33 cellular contexts compared by ENCODE assay signal in the genomic region with DNA sequence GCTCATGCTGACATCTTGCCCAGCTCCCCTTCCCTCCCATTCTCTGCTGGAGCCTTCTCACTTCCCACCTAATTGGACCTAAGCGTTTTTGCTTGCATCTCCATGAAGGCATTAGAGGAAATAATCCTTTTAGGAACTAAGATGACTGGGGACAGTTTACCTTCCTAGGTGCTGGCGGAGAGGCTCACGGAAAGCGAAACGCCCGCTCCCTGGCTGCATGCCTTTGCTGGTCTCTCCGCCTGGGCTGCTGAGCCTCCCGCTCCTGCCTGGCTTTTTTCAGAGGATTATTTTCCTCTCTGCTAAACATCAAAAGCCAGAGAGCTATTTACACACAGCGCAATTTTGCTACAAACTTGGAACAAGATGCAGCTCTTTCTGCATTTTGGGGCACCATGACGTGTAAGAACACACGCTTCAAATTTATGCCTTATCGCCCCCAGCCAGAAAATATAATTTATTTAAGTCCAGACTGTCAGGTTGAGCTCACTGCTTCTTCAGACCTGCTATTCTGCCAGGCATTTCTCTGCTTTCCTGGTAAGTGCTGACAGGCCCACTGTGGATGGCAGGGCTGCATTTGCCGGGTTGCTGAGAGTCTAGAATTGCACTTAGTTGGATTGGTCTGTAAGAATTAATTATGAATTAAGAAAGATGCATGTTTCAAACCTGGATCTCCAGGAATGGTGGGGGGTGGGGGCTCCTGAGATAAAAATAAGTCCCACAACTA.
"Had no signal": no experiment of that assay in that cellular context is flagged by ENCODE, and none has a peak within 500 bp of the region (broad histone marks: within the 10 kb centered on the region; RNA-seq: fewer than 3 reads in every experiment).

No MANE protein-coding gene starts in this region.

- H3K9ac ChIP-seq: parathyroid adenoma had no signal

- H3K79me2 ChIP-seq: parathyroid adenoma had no signal

- H2AFZ ChIP-seq: parathyroid adenoma had no signal

- H3K27me3 ChIP-seq: adrenal gland, ascending aorta, uterus had no signal

- DNase-seq: activated CD4-positive, alpha-beta T cell treated with anti-CD3 and anti-CD28 coated beads for 48 hours; activated CD4-positive, alpha-beta T cell treated with anti-CD3 and anti-CD28 coated beads, Interleukin-2, amount 50 U/mL, for 48 hours; activated CD8-positive, alpha-beta memory T cell treated with anti-CD3 and anti-CD28 coated beads for 24 hours; activated effector memory CD4-positive, alpha-beta T cell treated with anti-CD3 and anti-CD28 coated beads, Interleukin-2, amount 50 U/mL, for 16 hours; activated naive CD4-positive, alpha-beta T cell treated with anti-CD3 and anti-CD28 coated beads for 36 hours; activated naive CD8-positive, alpha-beta T cell treated with anti-CD3 and anti-CD28 coated beads for 36 hours; adrenal gland; endodermal cell; foreskin fibroblast; head of caudate nucleus; immature natural killer cell; kidney; left colon; mammary epithelial cell; naive thymus-derived CD4-positive, alpha-beta T cell; nucleus accumbens; stimulated activated CD4-positive, alpha-beta T cell treated with anti-CD3 and anti-CD28 coated beads, Interleukin-12 subunit alpha, Interleukin-12 subunit beta, amount 100 ng/mL, for 4 hours; stimulated activated CD4-positive, alpha-beta T cell treated with anti-CD3 and anti-CD28 coated beads, Interleukin-4, amount 100 ng/mL, for 1 hour; stimulated activated naive CD8-positive, alpha-beta T cell treated with anti-CD3 and anti-CD28 coated beads, Interleukin-15, Interleukin-2, amounts not matched to agents 100 U/mL and 50 U/mL, for 24 hours; T-helper 17 cell; T1000; WERI-Rb-1 had no signal

- H3K27ac ChIP-seq: adrenal gland, ascending aorta, parathyroid adenoma, skin epidermis, thoracic aorta, WERI-Rb-1 had no signal

- H3K36me3 Mint-ChIP-seq: activated naive CD8-positive, alpha-beta T cell treated with anti-CD3 and anti-CD28 coated beads for 36 hours; immature natural killer cell; mesothelial cell of epicardium; naive thymus-derived CD4-positive, alpha-beta T cell; type B pancreatic cell had no signal

- H3K27ac Mint-ChIP-seq: activated naive CD4-positive, alpha-beta T cell treated with anti-CD3 and anti-CD28 coated beads for 36 hours; activated naive CD8-positive, alpha-beta T cell treated with anti-CD3 and anti-CD28 coated beads for 36 hours; activated T-helper 1 cell treated with anti-CD3 and anti-CD28 coated beads, Interleukin-12 subunit alpha, Interleukin-12 subunit beta, Interleukin-2, Interleukin-4 antibody, amounts not matched to agents 30 ng/mL and 10 ng/mL and 1 ng/mL, durations not matched to agents 14 hours and 24 hours and 36 hours; dendritic cell treated with granulocyte-macrophage colony-stimulating factor and Interleukin-4, amounts not matched to agents 40 ng/mL and 50 ng/mL, for 4 days; endodermal cell; immature natural killer cell; mesothelial cell of epicardium; naive thymus-derived CD4-positive, alpha-beta T cell; T-helper 17 cell; type B pancreatic cell had no signal

- H3K4me1 ChIP-seq: adrenal gland, ascending aorta, parathyroid adenoma, uterus had no signal

- H3K4me3 ChIP-seq: adrenal gland, ascending aorta, skin epidermis, thoracic aorta, uterus had no signal

- H3K9me3 ChIP-seq: adrenal gland, ascending aorta, thoracic aorta, uterus had no signal

- ATAC-seq: activated CD4-positive, CD25-positive, alpha-beta regulatory T cell treated with anti-CD3 and anti-CD28 coated beads, Interleukin-2, amount 50 U/mL, for 24 hours; left colon; naive thymus-derived CD4-positive, alpha-beta T cell; sciatic nerve; stimulated activated naive CD8-positive, alpha-beta T cell treated with anti-CD3 and anti-CD28 coated beads, Interleukin-15, Interleukin-2, amounts not matched to agents 100 U/mL and 50 U/mL, for 24 hours; T-helper 17 cell had no signal

- H3K9me3 Mint-ChIP-seq: activated naive CD4-positive, alpha-beta T cell treated with anti-CD3 and anti-CD28 coated beads for 36 hours; activated naive CD8-positive, alpha-beta T cell treated with anti-CD3 and anti-CD28 coated beads for 36 hours; activated T-helper 1 cell treated with anti-CD3 and anti-CD28 coated beads, Interleukin-12 subunit alpha, Interleukin-12 subunit beta, Interleukin-2, Interleukin-4 antibody, amounts not matched to agents 30 ng/mL and 10 ng/mL and 1 ng/mL, durations not matched to agents 14 hours and 24 hours and 36 hours; dendritic cell treated with granulocyte-macrophage colony-stimulating factor and Interleukin-4, amounts not matched to agents 40 ng/mL and 50 ng/mL, for 4 days; endodermal cell; immature natural killer cell; mesothelial cell of epicardium; type B pancreatic cell had no signal

- H3K36me3 ChIP-seq: adrenal gland, ascending aorta, thoracic aorta, uterus, WERI-Rb-1 had no signal

- H3K4me1 Mint-ChIP-seq: activated naive CD8-positive, alpha-beta T cell treated with anti-CD3 and anti-CD28 coated beads for 36 hours; endodermal cell; immature natural killer cell; naive thymus-derived CD4-positive, alpha-beta T cell; T-helper 17 cell had no signal

- H3K4me3 Mint-ChIP-seq: activated naive CD4-positive, alpha-beta T cell treated with anti-CD3 and anti-CD28 coated beads for 36 hours; activated naive CD8-positive, alpha-beta T cell treated with anti-CD3 and anti-CD28 coated beads for 36 hours; activated T-helper 1 cell treated with anti-CD3 and anti-CD28 coated beads, Interleukin-12 subunit alpha, Interleukin-12 subunit beta, Interleukin-2, Interleukin-4 antibody, amounts not matched to agents 30 ng/mL and 10 ng/mL and 1 ng/mL, durations not matched to agents 14 hours and 24 hours and 36 hours; dendritic cell treated with granulocyte-macrophage colony-stimulating factor and Interleukin-4, amounts not matched to agents 40 ng/mL and 50 ng/mL, for 4 days; endodermal cell; immature natural killer cell; mesothelial cell of epicardium; naive thymus-derived CD4-positive, alpha-beta T cell; T-helper 17 cell; type B pancreatic cell had no signal
